ENCODE assay signal across 8 cellular contexts in genomic region chr1:94514095-94514727, GRCh38. TPM values are rescaled to one million over a fixed set of nuclear protein-coding genes. Genes with fewer than 3 reads are reported as not detected.
DNase-seq lines count a peak whose midpoint lies in the region; ATAC-seq and TF ChIP-seq lines count a peak whose summit lies in the region.

No MANE protein-coding gene starts in this region.

- DNase-seq in A172 (ENCODE audit: low spot score) (peak; percentile 27), GM10266 (ENCODE audit: extremely low spot score) (no peak), NCI-H510A treated with DMSO at 0.1 percent for 48 hours (lab: John Stamatoyannopoulos, UW) (peak; percentile 33), chondrocyte (ENCODE audit: low spot score) (no peak), mesothelial cell of epicardium (ENCODE audit: low spot score in 2 of 2, unreplicated experiment in 2 of 2) (no peak), kidney glomerular epithelial cell (lab: John Stamatoyannopoulos, UW) (no peak)

- no peak overlapping the region for H3K27ac Mint-ChIP-seq in chondrocyte (ENCODE audit: unreplicated experiment)
- no peak overlapping the region for H3K27ac Mint-ChIP-seq in mesothelial cell of epicardium

- ATAC-seq in HG02642 (IDR thresholded peaks at IDR 0.05; ENCODE audit: poor library complexity, unreplicated experiment) (no peak), HG03135 (IDR thresholded peaks at IDR 0.05; ENCODE audit: unreplicated experiment) (no peak)

- peaks cover 9% of the 10 kb centered on the region for H3K9me3 Mint-ChIP-seq in chondrocyte (ENCODE audit: low read depth)
- H3K9me3 Mint-ChIP-seq in mesothelial cell of epicardium, result peaks cover 5% of the 10 kb centered on the region

- TF ChIP-seq CTCF in GM10266 (IDR thresholded peaks at IDR 0.05; ENCODE audit: control insufficient read depth, insufficient read depth, low read depth, missing control alignments) (peak; percentile 54), chondrocyte (IDR thresholded peaks at IDR 0.05) (peak; percentile 89), mesothelial cell of epicardium (IDR thresholded peaks at IDR 0.05; ENCODE audit: unreplicated experiment) (peak; percentile 28)

- H3K27me3 Mint-ChIP-seq in chondrocyte (ENCODE audit: low read depth) (no peaks in the 10 kb centered on the region), mesothelial cell of epicardium (ENCODE audit: low read depth) (no peaks in the 10 kb centered on the region)

- H3K36me3 Mint-ChIP-seq in chondrocyte (ENCODE audit: low read depth) (peaks cover 11% of the 10 kb centered on the region), mesothelial cell of epicardium (peaks cover 17% of the 10 kb centered on the region)

- H3K4me1 Mint-ChIP-seq in chondrocyte (ENCODE audit: low read depth) (peaks cover 3% of the 10 kb centered on the region), mesothelial cell of epicardium (peaks cover 1% of the 10 kb centered on the region)

- no peak overlapping the region for H3K4me3 Mint-ChIP-seq in chondrocyte (ENCODE audit: unreplicated experiment)
- no peak overlapping the region for H3K4me3 Mint-ChIP-seq in mesothelial cell of epicardium

RNA-seq across cellular contexts. Expression of gene F3, which starts 27.3 kb away (rescaled TPM):
- 79.2 and 79.3 TPM in 2 replicates for total RNA-seq in A172 (2014; rRNA removed; shearing (Covaris generic))
- total RNA-seq in chondrocyte (4.5 to 6.5 TPM (median 6.3 TPM) in 3 replicates), mesothelial cell of epicardium (23.9 to 28.8 TPM (median 25.2 TPM) in 3 replicates)

Comparison
In these comparisons a context has a peak if more than half of its experiments do, and no peak if none do; other contexts are left out.
1. DNase-seq: peak in A172 (single experiment) and NCI-H510A treated with DMSO at 0.1 percent for 48 hours (single experiment); none in GM10266 (single experiment), chondrocyte (single experiment), mesothelial cell of epicardium (0 of 2) and kidney glomerular epithelial cell (single experiment).
2. CTCF ChIP-seq: peak in every context shown above with its lines; median percentile 89 in chondrocyte; 54 in GM10266; 28 in mesothelial cell of epicardium.